In genomic region chr11:66363805-66364535, GRCh38 we compare ENCODE assay signal across 8 cellular contexts. TPM values are rescaled to one million over a fixed set of nuclear protein-coding genes. Genes with fewer than 3 reads are reported as not detected.
DNase-seq lines count a peak whose midpoint lies in the region; ATAC-seq and TF ChIP-seq lines count a peak whose summit lies in the region.

No MANE protein-coding gene starts in this region.

- no peaks in the 10 kb centered on the region for H3K9me3 Mint-ChIP-seq in activated naive CD8-positive, alpha-beta T cell treated with anti-CD3 and anti-CD28 coated beads for 36 hours

- POLR2A ChIA-PET in SK-N-SH (lab: Yijun Ruan, JAX), result interaction anchor here (0.7 to 1.7 kb wide), 3 partner anchors 16 to 52 kb away, joined by 3 to 4 read pairs (median 3); no protein-coding TSS in a partner anchor

- no peaks in the 10 kb centered on the region for H3K27me3 Mint-ChIP-seq in activated naive CD8-positive, alpha-beta T cell treated with anti-CD3 and anti-CD28 coated beads for 36 hours

- H3F3A ChIP-seq in SK-N-SH (replicated peaks; ENCODE audit: insufficient read depth), result no peaks in the 10 kb centered on the region

- no peaks in the 10 kb centered on the region for H3K9me2 ChIP-seq in SK-N-SH

- no peaks in the 10 kb centered on the region for H3K36me3 ChIP-seq in SK-N-SH (replicated peaks in 1 of 2; ENCODE audit: control insufficient read depth in 1 of 2, insufficient read depth in 2 of 2, low read length in 1 of 2)

- H3K36me3 Mint-ChIP-seq in activated naive CD8-positive, alpha-beta T cell treated with anti-CD3 and anti-CD28 coated beads for 36 hours, result peaks cover 6% of the 10 kb centered on the region

- no peak for TF ChIP-seq EP300 in SK-N-SH (IDR thresholded peaks at IDR 0.05; ENCODE audit: borderline replicate concordance in 1 of 2, low read depth in 1 of 2, low read length in 1 of 2)

- no peak overlapping the region for H3K4me3 ChIP-seq in SK-N-SH (ENCODE audit: low read depth in 2 of 2, low read length in 1 of 2)

- no peak for TF ChIP-seq RAD21 in SK-N-SH (IDR thresholded peaks at IDR 0.05; ENCODE audit: low read length)

- H3K4me1 Mint-ChIP-seq in activated naive CD8-positive, alpha-beta T cell treated with anti-CD3 and anti-CD28 coated beads for 36 hours, result peaks cover 2% of the 10 kb centered on the region

- DNase-seq in SKM-1 (lab: John Stamatoyannopoulos, UW; ENCODE audit: unreplicated experiment) (peak; percentile 5), SKM-1 treated with dmso at 0.1 percent for 144 hours (lab: John Stamatoyannopoulos, UW; ENCODE audit: unreplicated experiment) (no peak), SK-N-SH (peak; percentile 86), islet precursor cell (peak; percentile 84)
- DNase-seq in activated naive CD8-positive, alpha-beta T cell treated with anti-CD3 and anti-CD28 coated beads for 36 hours, result peak; percentile 71
- peak; percentile 40 for DNase-seq in stimulated activated CD8-positive, alpha-beta memory T cell treated with anti-CD3 and anti-CD28 coated beads, Interleukin-15, amount 100 ng/mL, for 1 hour (ENCODE audit: low read depth)

- H3K79me2 ChIP-seq in SK-N-SH (ENCODE audit: insufficient read depth), result no peaks in the 10 kb centered on the region

- CTCF ChIA-PET in SK-N-SH (lab: Yijun Ruan, JAX), result interaction anchor here (0.6 to 4.1 kb wide), 22 partner anchors 8 to 1508 kb away, joined by 3 to 27 read pairs (median 5); partner anchors contain the start of genes B4GAT1, BRMS1, RIN1 and SLC29A2

- peak; percentile 73 for TF ChIP-seq CTCF in SK-N-SH (IDR thresholded peaks at IDR 0.05)

- WGBS in SK-N-SH (ENCODE audit: low lambda C conversion rate), result 78% methylated on average over 14 of the region's 15 CpGs

- ATAC-seq in GM21737 (IDR thresholded peaks at IDR 0.05; ENCODE audit: unreplicated experiment) (no peak), HG03457 (IDR thresholded peaks at IDR 0.05; ENCODE audit: unreplicated experiment) (no peak)

- H3K4me3 Mint-ChIP-seq in activated naive CD8-positive, alpha-beta T cell treated with anti-CD3 and anti-CD28 coated beads for 36 hours, result no peak overlapping the region

- H3K9ac ChIP-seq in SK-N-SH, result no peak overlapping the region

- H2AFZ ChIP-seq in SK-N-SH (ENCODE audit: low read depth), result no peak overlapping the region

- H3K27ac ChIP-seq in SK-N-SH (ENCODE audit: low read depth in 2 of 2, low read length in 1 of 2), result no peak overlapping the region

- H3K9me3 ChIP-seq in SK-N-SH, result no peaks in the 10 kb centered on the region

- H3K27me3 ChIP-seq in SK-N-SH (ENCODE audit: insufficient read depth), result no peaks in the 10 kb centered on the region

- no peaks in the 10 kb centered on the region for H4K20me1 ChIP-seq in SK-N-SH (ENCODE audit: insufficient read depth)

- no peak overlapping the region for H3K27ac Mint-ChIP-seq in activated naive CD8-positive, alpha-beta T cell treated with anti-CD3 and anti-CD28 coated beads for 36 hours

- H3K4me2 ChIP-seq in SK-N-SH, result no peak overlapping the region

- peaks cover 0 to 7% of the 10 kb centered on the region in 2 experiments; a peak in 1 of 4 replicates for H3K4me1 ChIP-seq in SK-N-SH (ENCODE audit: control insufficient read depth in 1 of 2, insufficient read depth in 2 of 2, low read depth in 1 of 2, low read length in 1 of 2)

TF ChIP-seq in SK-N-SH, 30 proteins besides CTCF, POLR2A, EP300 and RAD21 (continues in another document):
- TF ChIP-seq PBX3 (IDR thresholded peaks at IDR 0.05) (no peak), ELF1 (IDR thresholded peaks at IDR 0.05) (no peak), REST (IDR thresholded peaks at IDR 0.05; ENCODE audit: low read depth, low read length) (no peak), FOXJ3 (CRISPR knock-in tag; IDR thresholded peaks at IDR 0.05) (no peak), SMC3 (IDR thresholded peaks at IDR 0.05; ENCODE audit: low read depth, low read length) (no peak; the same call in 1 of the 2 replicates), SIN3A (IDR thresholded peaks at IDR 0.05; ENCODE audit: borderline replicate concordance, low read depth, low read length) (no peak), TAF1 (IDR thresholded peaks at IDR 0.05; ENCODE audit: borderline replicate concordance, low read depth, low read length) (no peak), USF1 (IDR thresholded peaks at IDR 0.05; ENCODE audit: borderline replicate concordance, low read depth) (no peak), NRF1 (IDR thresholded peaks at IDR 0.05; ENCODE audit: low read depth, low read length) (no peak), USF2 (IDR thresholded peaks at IDR 0.05; ENCODE audit: borderline replicate concordance, low read depth, low read length) (no peak), MXI1 (IDR thresholded peaks at IDR 0.05; ENCODE audit: low read depth, low read length) (no peak)

RNA-seq across cellular contexts. Expression of gene SLC29A2, which starts 7.6 kb away (rescaled TPM):
- polyA plus RNA-seq in SK-N-SH (2012; rRNA removed), result 3.2 and 3.7 TPM in 2 replicates
- 1.4 and 2.4 TPM in 2 replicates for polyA plus RNA-seq in SK-N-SH (2012; cell fraction: cytosol; rRNA removed)
- 13.0 and 14.4 TPM in 2 replicates for polyA plus RNA-seq in SK-N-SH (2012; cell fraction: nucleus; rRNA removed)
- total RNA-seq in activated naive CD8-positive, alpha-beta T cell treated with anti-CD3 and anti-CD28 coated beads for 36 hours, result 1 to 10 TPM; 8.1 to 9.0 TPM

RNA-seq across cellular contexts. Expression of gene B4GAT1, which starts 16.5 kb away (rescaled TPM):
- polyA plus RNA-seq in SK-N-SH (2012; rRNA removed), result 26.4 TPM in 2 replicates
- polyA plus RNA-seq in SK-N-SH (2012; cell fraction: cytosol; rRNA removed), result 18.3 and 23.9 TPM in 2 replicates
- 17.6 and 20.1 TPM in 2 replicates for polyA plus RNA-seq in SK-N-SH (2012; cell fraction: nucleus; rRNA removed)
- total RNA-seq in activated naive CD8-positive, alpha-beta T cell treated with anti-CD3 and anti-CD28 coated beads for 36 hours, result 10 to 100 TPM in 1 of 2 experiments, 1 to 10 TPM in 1; 9.5 to 10.0 TPM

RNA-seq across cellular contexts. Expression of gene BRMS1, which starts 19.1 kb away (rescaled TPM):
- polyA plus RNA-seq in SK-N-SH (2012; rRNA removed), result 70.0 and 76.5 TPM in 2 replicates
- polyA plus RNA-seq in SK-N-SH (2012; cell fraction: cytosol; rRNA removed), result 65.3 and 67.8 TPM in 2 replicates
- 66.8 and 73.5 TPM in 2 replicates for polyA plus RNA-seq in SK-N-SH (2012; cell fraction: nucleus; rRNA removed)
- total RNA-seq in activated naive CD8-positive, alpha-beta T cell treated with anti-CD3 and anti-CD28 coated beads for 36 hours, result 10 to 100 TPM; 47.5 to 48.8 TPM

RNA-seq across cellular contexts. Expression of gene RIN1, which starts 27.7 kb away (rescaled TPM):
- polyA plus RNA-seq in SK-N-SH (2012; rRNA removed), result 13.0 and 16.9 TPM in 2 replicates
- polyA plus RNA-seq in SK-N-SH (2012; cell fraction: cytosol; rRNA removed), result 6.1 and 9.3 TPM in 2 replicates
- 71.9 and 87.9 TPM in 2 replicates for polyA plus RNA-seq in SK-N-SH (2012; cell fraction: nucleus; rRNA removed)
- 1 to 10 TPM; 1.5 to 1.6 TPM for total RNA-seq in activated naive CD8-positive, alpha-beta T cell treated with anti-CD3 and anti-CD28 coated beads for 36 hours

RNA-seq across cellular contexts. Expression of gene CD248, which starts 47.1 kb away (rescaled TPM):
- polyA plus RNA-seq in SK-N-SH (2012; rRNA removed), result 2.6 and 7.7 TPM in 2 replicates
- 2.9 and 3.8 TPM in 2 replicates for polyA plus RNA-seq in SK-N-SH (2012; cell fraction: cytosol; rRNA removed)
- 3.0 and 4.6 TPM in 2 replicates for polyA plus RNA-seq in SK-N-SH (2012; cell fraction: nucleus; rRNA removed)
- total RNA-seq in activated naive CD8-positive, alpha-beta T cell treated with anti-CD3 and anti-CD28 coated beads for 36 hours, result 10 to 100 TPM; 11.0 to 11.9 TPM
